ENCODE assay signal across 8 cellular contexts in the genomic region with DNA sequence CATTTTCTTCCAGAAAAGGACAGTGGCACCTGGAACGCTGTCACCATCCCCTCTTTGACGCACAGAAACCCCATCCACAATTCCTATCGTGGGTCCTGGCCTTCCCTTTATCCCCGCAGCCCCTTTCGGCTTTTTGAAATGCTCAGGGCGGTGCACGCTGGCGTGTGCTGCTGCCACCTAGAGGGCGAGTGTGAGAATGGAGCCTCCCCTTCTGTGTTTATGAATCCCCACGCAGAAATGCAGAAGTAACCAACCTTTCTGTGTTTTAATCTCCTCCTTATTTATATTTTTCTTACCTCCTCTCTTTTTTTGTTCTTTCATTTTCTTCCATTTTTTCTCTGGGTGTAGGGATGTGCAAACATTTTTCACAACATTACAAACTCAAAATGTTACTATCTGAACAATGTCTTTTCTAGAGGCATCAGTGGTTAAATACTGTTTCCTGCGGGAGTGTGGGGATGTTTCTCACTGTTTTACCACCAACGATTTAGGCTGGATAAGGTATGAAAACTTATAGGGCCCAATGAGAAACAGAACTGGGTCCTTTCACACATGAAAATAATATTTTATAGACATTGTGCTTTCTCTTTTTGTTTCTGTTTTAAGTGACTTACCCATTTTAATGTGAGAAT. TPM values are rescaled to one million over a fixed set of nuclear protein-coding genes. Genes with fewer than 3 reads are reported as not detected.
DNase-seq lines count a peak whose midpoint lies in the region; ATAC-seq and TF ChIP-seq lines count a peak whose summit lies in the region.

No MANE protein-coding gene starts in this region.

- H3K4me3 ChIP-seq in WI38 (ENCODE audit: low read depth, low read length) (peak overlapping the region; percentile 39), lower leg skin (ENCODE audit: low read depth, poor library complexity, severe bottlenecking) (no peak overlapping the region)

- TF ChIP-seq CTCF in 22Rv1 (IDR thresholded peaks at IDR 0.05), result peak; percentile 99
- peak; percentile 91 for TF ChIP-seq CTCF in GM12874 (IDR thresholded peaks at IDR 0.05; ENCODE audit: insufficient read depth, low read depth, low read length)
- peak; percentile 93 for TF ChIP-seq CTCF in WI38 (IDR thresholded peaks at IDR 0.05; ENCODE audit: low read depth, low read length)
- TF ChIP-seq CTCF in lower leg skin (IDR thresholded peaks at IDR 0.05), result no peak

- no peak for TF ChIP-seq POLR2A in lower leg skin (IDR thresholded peaks at IDR 0.05)

- no peak overlapping the region for H3K27ac ChIP-seq in 22Rv1

- DNase-seq in NCI-H1092 treated with DMSO at 0.1 percent for 48 hours (lab: John Stamatoyannopoulos, UW) (peak; percentile 37), cerebellar cortex (ENCODE audit: low spot score) (peak; percentile 67), lower leg skin (ENCODE audit: low spot score in 2 of 2) (peak; percentile 27 to 89)
- peak; percentile 33 for DNase-seq in stimulated activated CD8-positive, alpha-beta memory T cell treated with anti-CD3 and anti-CD28 coated beads, Interleukin-12 subunit alpha, Interleukin-12 subunit beta, amount 100 ng/mL, for 1 hour (ENCODE audit: low read depth)

- WGBS in lower leg skin, 2 donors, result 3 to 8% methylated on average over 12 of the region's 12 CpGs

- peak; percentile 89 for ATAC-seq in HG02759 (IDR thresholded peaks at IDR 0.05; ENCODE audit: unreplicated experiment)

- intact Hi-C loops in lower leg skin (cut with DNase I; ENCODE audit: low total_unique reads), result no loop called here

RNA-seq across cellular contexts. Expression of gene TMA16, which starts 50.0 kb away (rescaled TPM):
- total RNA-seq in lower leg skin, result 10 to 100 TPM; 13.3 to 38.5 (median 20.7) TPM

Comparison
In these comparisons a context has a peak if more than half of its experiments do, and no peak if none do; other contexts are left out.
1. CTCF ChIP-seq: peak in 22Rv1 (single experiment), GM12874 (single experiment) and WI38 (single experiment); none in lower leg skin (0 of 3).
2. Peak in every context shown above with its lines, with median percentiles within 50 percentile points of each other: DNase-seq.